Comparison of ENCODE assay signal across 1 cellular context in genomic region chr1:42282867-42283583, GRCh38.
TF ChIP-seq lines count a peak whose summit lies in the region.

No MANE protein-coding gene starts in this region.

TF ChIP-seq in WTC11, 78 proteins besides CTCF, POLR2A, EP300 and RAD21 (continued from another document):
- TF ChIP-seq GRHL2 (CRISPR knock-in tag; IDR thresholded peaks at IDR 0.05; ENCODE audit: insufficient replicate concordance, severe bottlenecking) (no peak), JAZF1 (CRISPR knock-in tag; IDR thresholded peaks at IDR 0.05) (no peak), CREM (CRISPR knock-in tag; IDR thresholded peaks at IDR 0.05) (no peak), RELA (CRISPR knock-in tag; IDR thresholded peaks at IDR 0.05; ENCODE audit: borderline replicate concordance) (no peak), ZNF317 (CRISPR knock-in tag; IDR thresholded peaks at IDR 0.05; ENCODE audit: borderline replicate concordance, low read depth) (no peak), MYBL2 (CRISPR knock-in tag; IDR thresholded peaks at IDR 0.05) (no peak), MXD4 (CRISPR knock-in tag; IDR thresholded peaks at IDR 0.05; ENCODE audit: borderline replicate concordance) (no peak), HMGA2 (CRISPR knock-in tag; IDR thresholded peaks at IDR 0.05) (no peak), SP1 (CRISPR knock-in tag; conservative IDR thresholded peaks at IDR 0.05) (no peak), ZNF138 (CRISPR knock-in tag; conservative IDR thresholded peaks at IDR 0.05) (no peak)
- TF ChIP-seq, protein P1, sequence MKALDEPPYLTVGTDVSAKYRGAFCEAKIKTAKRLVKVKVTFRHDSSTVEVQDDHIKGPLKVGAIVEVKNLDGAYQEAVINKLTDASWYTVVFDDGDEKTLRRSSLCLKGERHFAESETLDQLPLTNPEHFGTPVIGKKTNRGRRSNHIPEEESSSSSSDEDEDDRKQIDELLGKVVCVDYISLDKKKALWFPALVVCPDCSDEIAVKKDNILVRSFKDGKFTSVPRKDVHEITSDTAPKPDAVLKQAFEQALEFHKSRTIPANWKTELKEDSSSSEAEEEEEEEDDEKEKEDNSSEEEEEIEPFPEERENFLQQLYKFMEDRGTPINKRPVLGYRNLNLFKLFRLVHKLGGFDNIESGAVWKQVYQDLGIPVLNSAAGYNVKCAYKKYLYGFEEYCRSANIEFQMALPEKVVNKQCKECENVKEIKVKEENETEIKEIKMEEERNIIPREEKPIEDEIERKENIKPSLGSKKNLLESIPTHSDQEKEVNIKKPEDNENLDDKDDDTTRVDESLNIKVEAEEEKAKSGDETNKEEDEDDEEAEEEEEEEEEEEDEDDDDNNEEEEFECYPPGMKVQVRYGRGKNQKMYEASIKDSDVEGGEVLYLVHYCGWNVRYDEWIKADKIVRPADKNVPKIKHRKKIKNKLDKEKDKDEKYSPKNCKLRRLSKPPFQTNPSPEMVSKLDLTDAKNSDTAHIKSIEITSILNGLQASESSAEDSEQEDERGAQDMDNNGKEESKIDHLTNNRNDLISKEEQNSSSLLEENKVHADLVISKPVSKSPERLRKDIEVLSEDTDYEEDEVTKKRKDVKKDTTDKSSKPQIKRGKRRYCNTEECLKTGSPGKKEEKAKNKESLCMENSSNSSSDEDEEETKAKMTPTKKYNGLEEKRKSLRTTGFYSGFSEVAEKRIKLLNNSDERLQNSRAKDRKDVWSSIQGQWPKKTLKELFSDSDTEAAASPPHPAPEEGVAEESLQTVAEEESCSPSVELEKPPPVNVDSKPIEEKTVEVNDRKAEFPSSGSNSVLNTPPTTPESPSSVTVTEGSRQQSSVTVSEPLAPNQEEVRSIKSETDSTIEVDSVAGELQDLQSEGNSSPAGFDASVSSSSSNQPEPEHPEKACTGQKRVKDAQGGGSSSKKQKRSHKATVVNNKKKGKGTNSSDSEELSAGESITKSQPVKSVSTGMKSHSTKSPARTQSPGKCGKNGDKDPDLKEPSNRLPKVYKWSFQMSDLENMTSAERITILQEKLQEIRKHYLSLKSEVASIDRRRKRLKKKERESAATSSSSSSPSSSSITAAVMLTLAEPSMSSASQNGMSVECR (CRISPR knock-in tag; IDR thresholded peaks at IDR 0.05; ENCODE audit: borderline replicate concordance): no peak
- TF ChIP-seq, protein P2, sequence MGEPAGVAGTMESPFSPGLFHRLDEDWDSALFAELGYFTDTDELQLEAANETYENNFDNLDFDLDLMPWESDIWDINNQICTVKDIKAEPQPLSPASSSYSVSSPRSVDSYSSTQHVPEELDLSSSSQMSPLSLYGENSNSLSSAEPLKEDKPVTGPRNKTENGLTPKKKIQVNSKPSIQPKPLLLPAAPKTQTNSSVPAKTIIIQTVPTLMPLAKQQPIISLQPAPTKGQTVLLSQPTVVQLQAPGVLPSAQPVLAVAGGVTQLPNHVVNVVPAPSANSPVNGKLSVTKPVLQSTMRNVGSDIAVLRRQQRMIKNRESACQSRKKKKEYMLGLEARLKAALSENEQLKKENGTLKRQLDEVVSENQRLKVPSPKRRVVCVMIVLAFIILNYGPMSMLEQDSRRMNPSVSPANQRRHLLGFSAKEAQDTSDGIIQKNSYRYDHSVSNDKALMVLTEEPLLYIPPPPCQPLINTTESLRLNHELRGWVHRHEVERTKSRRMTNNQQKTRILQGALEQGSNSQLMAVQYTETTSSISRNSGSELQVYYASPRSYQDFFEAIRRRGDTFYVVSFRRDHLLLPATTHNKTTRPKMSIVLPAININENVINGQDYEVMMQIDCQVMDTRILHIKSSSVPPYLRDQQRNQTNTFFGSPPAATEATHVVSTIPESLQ (CRISPR knock-in tag; IDR thresholded peaks at IDR 0.05): no peak
